1 cellular context compared by ENCODE assay signal in genomic region chr9:22415941-22416691, GRCh38.
TF ChIP-seq lines count a peak whose summit lies in the region.

No MANE protein-coding gene starts in this region.

TF ChIP-seq in endothelial cell of umbilical vein, 7 proteins besides CTCF, POLR2A, EP300 and RAD21:
- TF ChIP-seq JUN (IDR thresholded peaks at IDR 0.05; ENCODE audit: borderline replicate concordance, insufficient read depth, insufficient read length, low read depth) (peak; percentile 5), POLR2AphosphoS5 (IDR thresholded peaks at IDR 0.05; ENCODE audit: insufficient read depth, low read depth, low read length) (no peak), FOS (IDR thresholded peaks at IDR 0.05; ENCODE audit: borderline replicate concordance, insufficient read depth, low read length) (peak; percentile 65)
